In genomic region chr15:88284441-88285106, GRCh38 we compare ENCODE assay signal across 19 cellular contexts. TPM values are rescaled to one million over a fixed set of nuclear protein-coding genes. Genes with fewer than 3 reads are reported as not detected.
DNase-seq lines count a peak whose midpoint lies in the region; ATAC-seq and TF ChIP-seq lines count a peak whose summit lies in the region.
"Had no signal": no experiment of that assay in that cellular context is flagged by ENCODE, and none has a peak within 500 bp of the region (broad histone marks: within the 10 kb centered on the region; RNA-seq: fewer than 3 reads in every experiment).

No MANE protein-coding gene starts in this region.

- peaks cover 13% of the 10 kb centered on the region for H3K4me1 ChIP-seq in neural progenitor cell

- intact Hi-C loops in natural killer cell (cut with micrococcal nuclease): no loop called here
- intact Hi-C loops in sciatic nerve (cut with DNase I): no loop called here

- H3K9me3 Mint-ChIP-seq in natural killer cell treated with Interleukin-12 subunit alpha and Interleukin-12 subunit beta and Interleukin-15 and Interleukin-18, amount 100 ng/mL, for 72 hours: no peaks in the 10 kb centered on the region
- H3K9me3 Mint-ChIP-seq in natural killer cell (peaks cover 0 to 4% of the 10 kb centered on the region in 2 donors), WTC11 (no peaks in the 10 kb centered on the region), neural progenitor cell (peaks cover 4% of the 10 kb centered on the region)
- H3K9me3 Mint-ChIP-seq: HFFc6 had no signal

- H3K27ac Mint-ChIP-seq in natural killer cell treated with Interleukin-12 subunit alpha and Interleukin-12 subunit beta and Interleukin-15 and Interleukin-18, amount 100 ng/mL, for 72 hours: no peak overlapping the region
- H3K27ac Mint-ChIP-seq in natural killer cell: no peak overlapping the region
- H3K27ac Mint-ChIP-seq in WTC11: no peak overlapping the region
- H3K27ac Mint-ChIP-seq in neural progenitor cell: no peak overlapping the region
- H3K27ac Mint-ChIP-seq: HFFc6 had no signal

- H4K20me1 ChIP-seq in neural progenitor cell (ENCODE audit: low read depth): no peaks in the 10 kb centered on the region

- CTCF ChIA-PET in WTC11 (lab: Charles Lee): interaction anchor here (1.0 to 4.4 kb wide), 9 partner anchors 11 to 170 kb away, joined by 3 to 42 read pairs (median 7); no protein-coding TSS in a partner anchor

- POLR2A ChIA-PET in WTC11 (lab: Charles Lee): interaction anchor here (1.2 kb wide), 1 partner anchor 11 kb away, joined by 3 read pairs; no protein-coding TSS in a partner anchor

- no peak overlapping the region for H3K9ac ChIP-seq in neural progenitor cell
- H3K9ac ChIP-seq: KMS-11 had no signal

- DNase-seq in natural killer cell treated with Interleukin-12 subunit alpha and Interleukin-12 subunit beta and Interleukin-15 and Interleukin-18, amount 100 ng/mL, for 72 hours (ENCODE audit: low spot score): peak; percentile 41
- no peak for DNase-seq in natural killer cell
- DNase-seq in WTC11 (ENCODE audit: low spot score): no peak
- DNase-seq in neural progenitor cell (ENCODE audit: low spot score): no peak
- DNase-seq in SKM-1 (lab: John Stamatoyannopoulos, UW; ENCODE audit: unreplicated experiment): no peak
- DNase-seq in sciatic nerve (ENCODE audit: low spot score): no peak
- no peak for DNase-seq in NCI-H187 treated with DMSO at 0.1 percent for 48 hours (lab: John Stamatoyannopoulos, UW)
- DNase-seq: AML-193, HFFc6, MV-4-11, NCI-H1436 treated with DMSO at 0.1 percent for 48 hours, NCI-H2081, NCI-H510A, NCI-H774, OCI-M1, SIG-M5 had no signal

- H3K4me3 ChIP-seq in neural progenitor cell: no peak overlapping the region

- no peaks in the 10 kb centered on the region for H3K27me3 ChIP-seq in neural progenitor cell

- H3K36me3 Mint-ChIP-seq in natural killer cell treated with Interleukin-12 subunit alpha and Interleukin-12 subunit beta and Interleukin-15 and Interleukin-18, amount 100 ng/mL, for 72 hours: no peaks in the 10 kb centered on the region
- no peaks in the 10 kb centered on the region for H3K36me3 Mint-ChIP-seq in natural killer cell
- H3K36me3 Mint-ChIP-seq in WTC11: no peaks in the 10 kb centered on the region
- no peaks in the 10 kb centered on the region for H3K36me3 Mint-ChIP-seq in neural progenitor cell

- H3K9me3 ChIP-seq in neural progenitor cell (ENCODE audit: low read depth): no peaks in the 10 kb centered on the region

- TF ChIP-seq CTCF in natural killer cell (IDR thresholded peaks at IDR 0.05): no peak
- TF ChIP-seq CTCF in WTC11 (IDR thresholded peaks at IDR 0.05): no peak
- TF ChIP-seq CTCF in neural progenitor cell (IDR thresholded peaks at IDR 0.05): no peak

- H3K27me3 Mint-ChIP-seq in natural killer cell treated with Interleukin-12 subunit alpha and Interleukin-12 subunit beta and Interleukin-15 and Interleukin-18, amount 100 ng/mL, for 72 hours: peaks cover 33 to 38% of the 10 kb centered on the region in 2 donors
- H3K27me3 Mint-ChIP-seq in natural killer cell (ENCODE audit: low read depth in 2 of 2): peaks cover 37 to 49% of the 10 kb centered on the region in 2 donors
- H3K27me3 Mint-ChIP-seq in WTC11 (ENCODE audit: low read depth): peaks cover 15% of the 10 kb centered on the region; the same call in 1 of the 2 replicates
- peaks cover 6% of the 10 kb centered on the region for H3K27me3 Mint-ChIP-seq in neural progenitor cell (ENCODE audit: insufficient read depth, low read depth)

- no peaks in the 10 kb centered on the region for H3F3A ChIP-seq in neural progenitor cell (ENCODE audit: low read depth)

- no peak for ATAC-seq in natural killer cell treated with Interleukin-12 subunit alpha and Interleukin-12 subunit beta and Interleukin-15 and Interleukin-18, amount 100 ng/mL, for 72 hours
- no peak for ATAC-seq in natural killer cell
- ATAC-seq in WTC11: peak; percentile 42
- ATAC-seq in sciatic nerve: no peak

- H2AFZ ChIP-seq in neural progenitor cell (replicated peaks): no peak overlapping the region

- no peaks in the 10 kb centered on the region for H3K36me3 ChIP-seq in neural progenitor cell

- H3K4me2 ChIP-seq in neural progenitor cell: peak overlapping the region; percentile 23
- H3K4me2 ChIP-seq: KMS-11 had no signal

- H3K79me2 ChIP-seq in neural progenitor cell (ENCODE audit: low read depth): no peaks in the 10 kb centered on the region

- H3K4me1 Mint-ChIP-seq in natural killer cell treated with Interleukin-12 subunit alpha and Interleukin-12 subunit beta and Interleukin-15 and Interleukin-18, amount 100 ng/mL, for 72 hours (ENCODE audit: low read depth in 2 of 2): no peaks in the 10 kb centered on the region
- no peaks in the 10 kb centered on the region for H3K4me1 Mint-ChIP-seq in natural killer cell
- H3K4me1 Mint-ChIP-seq in WTC11: peaks cover 21% of the 10 kb centered on the region
- H3K4me1 Mint-ChIP-seq in neural progenitor cell: peaks cover 2% of the 10 kb centered on the region

- no peak overlapping the region for H3K27ac ChIP-seq in neural progenitor cell
- H3K27ac ChIP-seq: C4-2B, KMS-11 had no signal

- H3K4me3 Mint-ChIP-seq in natural killer cell treated with Interleukin-12 subunit alpha and Interleukin-12 subunit beta and Interleukin-15 and Interleukin-18, amount 100 ng/mL, for 72 hours: no peak overlapping the region
- H3K4me3 Mint-ChIP-seq in natural killer cell (no peak overlapping the region), WTC11 (no peak overlapping the region), neural progenitor cell (peak overlapping the region; percentile 42)
- H3K4me3 Mint-ChIP-seq: HFFc6 had no signal

TF ChIP-seq in WTC11, 78 proteins besides CTCF, POLR2A, EP300 and RAD21:
- TF ChIP-seq ZSCAN18 (CRISPR knock-in tag; IDR thresholded peaks at IDR 0.05) (no peak), ELF4 (CRISPR knock-in tag; IDR thresholded peaks at IDR 0.05; ENCODE audit: low read depth) (no peak), GABPB1 (CRISPR knock-in tag; IDR thresholded peaks at IDR 0.05) (no peak), MLX (CRISPR knock-in tag; IDR thresholded peaks at IDR 0.05) (no peak), ZNF425 (CRISPR knock-in tag; conservative IDR thresholded peaks at IDR 0.05) (no peak), JUN (CRISPR knock-in tag; IDR thresholded peaks at IDR 0.05) (no peak), SMAD3 (CRISPR knock-in tag; IDR thresholded peaks at IDR 0.05; ENCODE audit: borderline replicate concordance) (no peak), ZNF423 (CRISPR knock-in tag; IDR thresholded peaks at IDR 0.05) (no peak)

RNA-seq across cellular contexts. Expression of gene NTRK3, which starts 28.0 kb away (rescaled TPM):
- 1 to 10 TPM in 1 of 2 donors, under 1 TPM in 1; 0.42 to 1.2 TPM for total RNA-seq in natural killer cell treated with Interleukin-12 subunit alpha and Interleukin-12 subunit beta and Interleukin-15 and Interleukin-18, amount 100 ng/mL, for 72 hours
- total RNA-seq in natural killer cell (not detected), WTC11 (2021) (8.2 to 12.3 TPM (median 10.3 TPM) in 3 replicates), neural progenitor cell (ENCODE audit: low replicate concordance) (2.0 and 2.4 TPM in 2 replicates), sciatic nerve (28.4 TPM)
- total RNA-seq: HT-29 had no signal
